In genomic region chr9:131620764-131621520, GRCh38 we compare ENCODE assay signal across 1 cellular context.
TF ChIP-seq lines count a peak whose summit lies in the region.

No MANE protein-coding gene starts in this region.

TF ChIP-seq in HepG2, 621 proteins besides CTCF, POLR2A, EP300 and RAD21 (continued from another document):
- TF ChIP-seq ZNF580 (CRISPR knock-in tag; IDR thresholded peaks at IDR 0.05; ENCODE audit: borderline replicate concordance, low read depth): no peak
- no peak for TF ChIP-seq SRSF1 (optimal IDR thresholded peaks at IDR 0.05; ENCODE audit: low read depth, low read length)
- TF ChIP-seq, protein P1, sequence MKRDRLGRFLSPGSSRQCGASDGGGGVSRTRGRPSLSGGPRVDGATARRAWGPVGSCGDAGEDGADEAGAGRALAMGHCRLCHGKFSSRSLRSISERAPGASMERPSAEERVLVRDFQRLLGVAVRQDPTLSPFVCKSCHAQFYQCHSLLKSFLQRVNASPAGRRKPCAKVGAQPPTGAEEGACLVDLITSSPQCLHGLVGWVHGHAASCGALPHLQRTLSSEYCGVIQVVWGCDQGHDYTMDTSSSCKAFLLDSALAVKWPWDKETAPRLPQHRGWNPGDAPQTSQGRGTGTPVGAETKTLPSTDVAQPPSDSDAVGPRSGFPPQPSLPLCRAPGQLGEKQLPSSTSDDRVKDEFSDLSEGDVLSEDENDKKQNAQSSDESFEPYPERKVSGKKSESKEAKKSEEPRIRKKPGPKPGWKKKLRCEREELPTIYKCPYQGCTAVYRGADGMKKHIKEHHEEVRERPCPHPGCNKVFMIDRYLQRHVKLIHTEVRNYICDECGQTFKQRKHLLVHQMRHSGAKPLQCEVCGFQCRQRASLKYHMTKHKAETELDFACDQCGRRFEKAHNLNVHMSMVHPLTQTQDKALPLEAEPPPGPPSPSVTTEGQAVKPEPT (CRISPR knock-in tag; IDR thresholded peaks at IDR 0.05; ENCODE audit: low read depth): no peak
- TF ChIP-seq PPARG (CRISPR knock-in tag; conservative IDR thresholded peaks at IDR 0.05): no peak
- no peak for TF ChIP-seq ZNF484 (CRISPR knock-in tag; IDR thresholded peaks at IDR 0.05; ENCODE audit: borderline replicate concordance, low read depth)
- TF ChIP-seq RERE (CRISPR knock-in tag; IDR thresholded peaks at IDR 0.05; ENCODE audit: low read depth): no peak
- TF ChIP-seq, protein P2, sequence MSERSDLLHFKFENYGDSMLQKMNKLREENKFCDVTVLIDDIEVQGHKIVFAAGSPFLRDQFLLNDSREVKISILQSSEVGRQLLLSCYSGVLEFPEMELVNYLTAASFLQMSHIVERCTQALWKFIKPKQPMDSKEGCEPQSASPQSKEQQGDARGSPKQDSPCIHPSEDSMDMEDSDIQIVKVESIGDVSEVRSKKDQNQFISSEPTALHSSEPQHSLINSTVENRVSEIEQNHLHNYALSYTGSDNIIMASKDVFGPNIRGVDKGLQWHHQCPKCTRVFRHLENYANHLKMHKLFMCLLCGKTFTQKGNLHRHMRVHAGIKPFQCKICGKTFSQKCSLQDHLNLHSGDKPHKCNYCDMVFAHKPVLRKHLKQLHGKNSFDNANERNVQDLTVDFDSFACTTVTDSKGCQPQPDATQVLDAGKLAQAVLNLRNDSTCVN (CRISPR knock-in tag; IDR thresholded peaks at IDR 0.05; ENCODE audit: borderline replicate concordance): no peak
- no peak for TF ChIP-seq ZNF747 (CRISPR knock-in tag; IDR thresholded peaks at IDR 0.05; ENCODE audit: borderline replicate concordance)
- no peak for TF ChIP-seq ZNF83 (CRISPR knock-in tag; IDR thresholded peaks at IDR 0.05; ENCODE audit: borderline replicate concordance)
- no peak for TF ChIP-seq BHLHE40 (IDR thresholded peaks at IDR 0.05; ENCODE audit: low read length)
- no peak for TF ChIP-seq ZNF251 (CRISPR knock-in tag; IDR thresholded peaks at IDR 0.05)
- no peak for TF ChIP-seq PBX2 (CRISPR knock-in tag; IDR thresholded peaks at IDR 0.05)
- TF ChIP-seq ZMYM2 (CRISPR knock-in tag; IDR thresholded peaks at IDR 0.05): no peak
- no peak for TF ChIP-seq MAFK (conservative IDR thresholded peaks at IDR 0.05 in 1 of 2, IDR thresholded peaks at IDR 0.05 in 1 of 2; ENCODE audit: low read length in 2 of 2)
